ENCODE assay signal across 8 cellular contexts in genomic region chr1:41515131-41515678, GRCh38. TPM values are rescaled to one million over a fixed set of nuclear protein-coding genes. Genes with fewer than 3 reads are reported as not detected.
DNase-seq lines count a peak whose midpoint lies in the region; ATAC-seq and TF ChIP-seq lines count a peak whose summit lies in the region.
"Had no signal": no experiment of that assay in that cellular context is flagged by ENCODE, and none has a peak within 500 bp of the region (broad histone marks: within the 10 kb centered on the region; RNA-seq: fewer than 3 reads in every experiment).

No MANE protein-coding gene starts in this region.

- DNase-seq in LNCaP clone FGC (ENCODE audit: low read depth) (peak; percentile 48), WTC11 (ENCODE audit: low spot score) (no peak), hypothalamus (lab: John Stamatoyannopoulos, UW) (peak in 43 of 51 donors; percentile 8 to 91 (median 67)), stomach (peak; percentile 82), cerebellum (ENCODE audit: low spot score) (no peak), NCI-H1092 (lab: John Stamatoyannopoulos, UW) (no peak), HUDEP-2 (lab: John Stamatoyannopoulos, UW; ENCODE audit: unreplicated experiment in 76 of 76) (no peak)

- H3K9me3 Mint-ChIP-seq in WTC11 = no peaks in the 10 kb centered on the region

- CTCF ChIA-PET in WTC11 (lab: Charles Lee) = interaction anchor here (0.7 to 6.3 kb wide), 32 partner anchors 9 to 629 kb away, joined by 3 to 84 read pairs (median 6); partner anchors contain the start of gene EDN2

- 38 to 59% (median 44%) methylated on average over 5 of the region's 5 CpGs for WGBS in stomach, 5 donors

- TF ChIP-seq EP300 in stomach (IDR thresholded peaks at IDR 0.05) = no peak

- H3K4me3 ChIP-seq in LNCaP clone FGC (ENCODE audit: low read depth, low read length) (no peak overlapping the region), stomach (no peak overlapping the region)

- H3K4me1 Mint-ChIP-seq in WTC11 = peaks cover 12% of the 10 kb centered on the region

- POLR2A ChIA-PET in WTC11 (lab: Charles Lee) = interaction anchor here (1.3 kb wide), 1 partner anchor 184 kb away, joined by 3 read pairs; no protein-coding TSS in a partner anchor

- intact Hi-C loops in stomach (cut with DNase I; ENCODE audit: low total_unique reads) = no loop called here

- no peaks in the 10 kb centered on the region for H3K36me3 Mint-ChIP-seq in WTC11

- H3K27ac ChIP-seq in stomach = peak overlapping the region; percentile 63 to 83 (median 71)

- TF ChIP-seq CTCF in LNCaP clone FGC (IDR thresholded peaks at IDR 0.05; ENCODE audit: control insufficient read depth, extremely low read depth, insufficient read depth) = no peak
- TF ChIP-seq CTCF in WTC11 (IDR thresholded peaks at IDR 0.05) = no peak
- TF ChIP-seq CTCF in stomach (IDR thresholded peaks at IDR 0.05) = no peak

- H3K4me1 ChIP-seq in stomach = peaks cover 17 to 44% (median 33%) of the 10 kb centered on the region in 4 donors

- no peak overlapping the region for H3K4me3 Mint-ChIP-seq in WTC11

- H3K27ac Mint-ChIP-seq in WTC11 = no peak overlapping the region

- TF ChIP-seq POLR2A in stomach (IDR thresholded peaks at IDR 0.05) = no peak

- H3K27me3 Mint-ChIP-seq in WTC11 (ENCODE audit: low read depth) = peaks cover 15% of the 10 kb centered on the region

- peak; percentile 19 for ATAC-seq in WTC11

- H3K36me3 ChIP-seq in stomach = peaks cover 0 to 24% (median 4%) of the 10 kb centered on the region in 4 donors

- no peaks in the 10 kb centered on the region for H3K27me3 ChIP-seq in stomach

- no peaks in the 10 kb centered on the region for H3K9me3 ChIP-seq in stomach

TF ChIP-seq in WTC11, 78 proteins besides CTCF, POLR2A, EP300 and RAD21 (continues in another document):
- TF ChIP-seq, protein P1, sequence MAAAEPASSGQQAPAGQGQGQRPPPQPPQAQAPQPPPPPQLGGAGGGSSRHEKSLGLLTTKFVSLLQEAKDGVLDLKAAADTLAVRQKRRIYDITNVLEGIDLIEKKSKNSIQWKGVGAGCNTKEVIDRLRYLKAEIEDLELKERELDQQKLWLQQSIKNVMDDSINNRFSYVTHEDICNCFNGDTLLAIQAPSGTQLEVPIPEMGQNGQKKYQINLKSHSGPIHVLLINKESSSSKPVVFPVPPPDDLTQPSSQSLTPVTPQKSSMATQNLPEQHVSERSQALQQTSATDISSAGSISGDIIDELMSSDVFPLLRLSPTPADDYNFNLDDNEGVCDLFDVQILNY (CRISPR knock-in tag; IDR thresholded peaks at IDR 0.05) = no peak
- TF ChIP-seq RORB (CRISPR knock-in tag; IDR thresholded peaks at IDR 0.05) = no peak
- TF ChIP-seq, protein P2, sequence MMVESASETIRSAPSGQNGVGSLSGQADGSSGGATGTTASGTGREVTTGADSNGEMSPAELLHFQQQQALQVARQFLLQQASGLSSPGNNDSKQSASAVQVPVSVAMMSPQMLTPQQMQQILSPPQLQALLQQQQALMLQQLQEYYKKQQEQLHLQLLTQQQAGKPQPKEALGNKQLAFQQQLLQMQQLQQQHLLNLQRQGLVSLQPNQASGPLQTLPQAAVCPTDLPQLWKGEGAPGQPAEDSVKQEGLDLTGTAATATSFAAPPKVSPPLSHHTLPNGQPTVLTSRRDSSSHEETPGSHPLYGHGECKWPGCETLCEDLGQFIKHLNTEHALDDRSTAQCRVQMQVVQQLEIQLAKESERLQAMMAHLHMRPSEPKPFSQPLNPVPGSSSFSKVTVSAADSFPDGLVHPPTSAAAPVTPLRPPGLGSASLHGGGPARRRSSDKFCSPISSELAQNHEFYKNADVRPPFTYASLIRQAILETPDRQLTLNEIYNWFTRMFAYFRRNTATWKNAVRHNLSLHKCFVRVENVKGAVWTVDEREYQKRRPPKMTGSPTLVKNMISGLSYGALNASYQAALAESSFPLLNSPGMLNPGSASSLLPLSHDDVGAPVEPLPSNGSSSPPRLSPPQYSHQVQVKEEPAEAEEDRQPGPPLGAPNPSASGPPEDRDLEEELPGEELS (CRISPR knock-in tag; IDR thresholded peaks at IDR 0.05) = no peak
- no peak for TF ChIP-seq MXD4 (CRISPR knock-in tag; IDR thresholded peaks at IDR 0.05; ENCODE audit: borderline replicate concordance)
- TF ChIP-seq, protein P3, sequence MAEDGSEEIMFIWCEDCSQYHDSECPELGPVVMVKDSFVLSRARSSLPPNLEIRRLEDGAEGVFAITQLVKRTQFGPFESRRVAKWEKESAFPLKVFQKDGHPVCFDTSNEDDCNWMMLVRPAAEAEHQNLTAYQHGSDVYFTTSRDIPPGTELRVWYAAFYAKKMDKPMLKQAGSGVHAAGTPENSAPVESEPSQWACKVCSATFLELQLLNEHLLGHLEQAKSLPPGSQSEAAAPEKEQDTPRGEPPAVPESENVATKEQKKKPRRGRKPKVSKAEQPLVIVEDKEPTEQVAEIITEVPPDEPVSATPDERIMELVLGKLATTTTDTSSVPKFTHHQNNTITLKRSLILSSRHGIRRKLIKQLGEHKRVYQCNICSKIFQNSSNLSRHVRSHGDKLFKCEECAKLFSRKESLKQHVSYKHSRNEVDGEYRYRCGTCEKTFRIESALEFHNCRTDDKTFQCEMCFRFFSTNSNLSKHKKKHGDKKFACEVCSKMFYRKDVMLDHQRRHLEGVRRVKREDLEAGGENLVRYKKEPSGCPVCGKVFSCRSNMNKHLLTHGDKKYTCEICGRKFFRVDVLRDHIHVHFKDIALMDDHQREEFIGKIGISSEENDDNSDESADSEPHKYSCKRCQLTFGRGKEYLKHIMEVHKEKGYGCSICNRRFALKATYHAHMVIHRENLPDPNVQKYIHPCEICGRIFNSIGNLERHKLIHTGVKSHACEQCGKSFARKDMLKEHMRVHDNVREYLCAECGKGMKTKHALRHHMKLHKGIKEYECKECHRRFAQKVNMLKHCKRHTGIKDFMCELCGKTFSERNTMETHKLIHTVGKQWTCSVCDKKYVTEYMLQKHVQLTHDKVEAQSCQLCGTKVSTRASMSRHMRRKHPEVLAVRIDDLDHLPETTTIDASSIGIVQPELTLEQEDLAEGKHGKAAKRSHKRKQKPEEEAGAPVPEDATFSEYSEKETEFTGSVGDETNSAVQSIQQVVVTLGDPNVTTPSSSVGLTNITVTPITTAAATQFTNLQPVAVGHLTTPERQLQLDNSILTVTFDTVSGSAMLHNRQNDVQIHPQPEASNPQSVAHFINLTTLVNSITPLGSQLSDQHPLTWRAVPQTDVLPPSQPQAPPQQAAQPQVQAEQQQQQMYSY (CRISPR knock-in tag; IDR thresholded peaks at IDR 0.05) = no peak
- no peak for TF ChIP-seq KAT7 (CRISPR knock-in tag; IDR thresholded peaks at IDR 0.05; ENCODE audit: borderline replicate concordance)
- no peak for TF ChIP-seq NFE2L1 (CRISPR knock-in tag; IDR thresholded peaks at IDR 0.05)
- TF ChIP-seq, protein P4, sequence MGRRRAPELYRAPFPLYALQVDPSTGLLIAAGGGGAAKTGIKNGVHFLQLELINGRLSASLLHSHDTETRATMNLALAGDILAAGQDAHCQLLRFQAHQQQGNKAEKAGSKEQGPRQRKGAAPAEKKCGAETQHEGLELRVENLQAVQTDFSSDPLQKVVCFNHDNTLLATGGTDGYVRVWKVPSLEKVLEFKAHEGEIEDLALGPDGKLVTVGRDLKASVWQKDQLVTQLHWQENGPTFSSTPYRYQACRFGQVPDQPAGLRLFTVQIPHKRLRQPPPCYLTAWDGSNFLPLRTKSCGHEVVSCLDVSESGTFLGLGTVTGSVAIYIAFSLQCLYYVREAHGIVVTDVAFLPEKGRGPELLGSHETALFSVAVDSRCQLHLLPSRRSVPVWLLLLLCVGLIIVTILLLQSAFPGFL (CRISPR knock-in tag; IDR thresholded peaks at IDR 0.05; ENCODE audit: borderline replicate concordance) = no peak
- TF ChIP-seq, protein P5, sequence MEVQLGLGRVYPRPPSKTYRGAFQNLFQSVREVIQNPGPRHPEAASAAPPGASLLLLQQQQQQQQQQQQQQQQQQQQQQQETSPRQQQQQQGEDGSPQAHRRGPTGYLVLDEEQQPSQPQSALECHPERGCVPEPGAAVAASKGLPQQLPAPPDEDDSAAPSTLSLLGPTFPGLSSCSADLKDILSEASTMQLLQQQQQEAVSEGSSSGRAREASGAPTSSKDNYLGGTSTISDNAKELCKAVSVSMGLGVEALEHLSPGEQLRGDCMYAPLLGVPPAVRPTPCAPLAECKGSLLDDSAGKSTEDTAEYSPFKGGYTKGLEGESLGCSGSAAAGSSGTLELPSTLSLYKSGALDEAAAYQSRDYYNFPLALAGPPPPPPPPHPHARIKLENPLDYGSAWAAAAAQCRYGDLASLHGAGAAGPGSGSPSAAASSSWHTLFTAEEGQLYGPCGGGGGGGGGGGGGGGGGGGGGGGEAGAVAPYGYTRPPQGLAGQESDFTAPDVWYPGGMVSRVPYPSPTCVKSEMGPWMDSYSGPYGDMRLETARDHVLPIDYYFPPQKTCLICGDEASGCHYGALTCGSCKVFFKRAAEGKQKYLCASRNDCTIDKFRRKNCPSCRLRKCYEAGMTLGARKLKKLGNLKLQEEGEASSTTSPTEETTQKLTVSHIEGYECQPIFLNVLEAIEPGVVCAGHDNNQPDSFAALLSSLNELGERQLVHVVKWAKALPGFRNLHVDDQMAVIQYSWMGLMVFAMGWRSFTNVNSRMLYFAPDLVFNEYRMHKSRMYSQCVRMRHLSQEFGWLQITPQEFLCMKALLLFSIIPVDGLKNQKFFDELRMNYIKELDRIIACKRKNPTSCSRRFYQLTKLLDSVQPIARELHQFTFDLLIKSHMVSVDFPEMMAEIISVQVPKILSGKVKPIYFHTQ (CRISPR knock-in tag; IDR thresholded peaks at IDR 0.05) = no peak
- no peak for TF ChIP-seq SOX15 (CRISPR knock-in tag; IDR thresholded peaks at IDR 0.05)
- TF ChIP-seq, protein P6, sequence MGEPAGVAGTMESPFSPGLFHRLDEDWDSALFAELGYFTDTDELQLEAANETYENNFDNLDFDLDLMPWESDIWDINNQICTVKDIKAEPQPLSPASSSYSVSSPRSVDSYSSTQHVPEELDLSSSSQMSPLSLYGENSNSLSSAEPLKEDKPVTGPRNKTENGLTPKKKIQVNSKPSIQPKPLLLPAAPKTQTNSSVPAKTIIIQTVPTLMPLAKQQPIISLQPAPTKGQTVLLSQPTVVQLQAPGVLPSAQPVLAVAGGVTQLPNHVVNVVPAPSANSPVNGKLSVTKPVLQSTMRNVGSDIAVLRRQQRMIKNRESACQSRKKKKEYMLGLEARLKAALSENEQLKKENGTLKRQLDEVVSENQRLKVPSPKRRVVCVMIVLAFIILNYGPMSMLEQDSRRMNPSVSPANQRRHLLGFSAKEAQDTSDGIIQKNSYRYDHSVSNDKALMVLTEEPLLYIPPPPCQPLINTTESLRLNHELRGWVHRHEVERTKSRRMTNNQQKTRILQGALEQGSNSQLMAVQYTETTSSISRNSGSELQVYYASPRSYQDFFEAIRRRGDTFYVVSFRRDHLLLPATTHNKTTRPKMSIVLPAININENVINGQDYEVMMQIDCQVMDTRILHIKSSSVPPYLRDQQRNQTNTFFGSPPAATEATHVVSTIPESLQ (CRISPR knock-in tag; IDR thresholded peaks at IDR 0.05) = no peak
- TF ChIP-seq MYBL2 (CRISPR knock-in tag; IDR thresholded peaks at IDR 0.05) = no peak
- no peak for TF ChIP-seq ZNF232 (CRISPR knock-in tag; IDR thresholded peaks at IDR 0.05)

RNA-seq across cellular contexts. Expression of gene EDN2, which starts 30.7 kb away (rescaled TPM):
- total RNA-seq in WTC11 (2021) (0.33 to 0.39 TPM in 2 of 3 replicates, not detected in the other), stomach (10 to 100 TPM in 2 of 5 donors, not detected in 3; 16.5 to 71.8 TPM), cerebellum (not detected)
- 1 to 10 TPM; 1.5 to 2.5 (median 2.1) TPM for polyA plus RNA-seq in stomach
- total RNA-seq: osteocyte had no signal

Comparison
In these comparisons a context has a peak if more than half of its experiments do, and no peak if none do; other contexts are left out.
1. DNase-seq: peak in LNCaP clone FGC (single experiment), hypothalamus (43 of 51) and stomach (single experiment); none in WTC11 (single experiment), cerebellum (single experiment), NCI-H1092 (single experiment) and HUDEP-2 (0 of 76).